Comparison of ENCODE assay signal across 8 cellular contexts in genomic region chr1:156601122-156601830, GRCh38. TPM values are rescaled to one million over a fixed set of nuclear protein-coding genes. Genes with fewer than 3 reads are reported as not detected.
DNase-seq lines count a peak whose midpoint lies in the region; ATAC-seq and TF ChIP-seq lines count a peak whose summit lies in the region.

Gene GPATCH4, minus strand, starts transcription at chr1:156601479.

- ATAC-seq in HG02763 (IDR thresholded peaks at IDR 0.05; ENCODE audit: unreplicated experiment) (peak; percentile 70), WTC11 (peak; percentile 81)

- H3K4me3 Mint-ChIP-seq in WTC11 (peak within 1 kb of the TSS; percentile 94), immature natural killer cell (peak within 1 kb of the TSS; percentile 90 to 100 (median 98))

- TF ChIP-seq CTCF in WTC11 (IDR thresholded peaks at IDR 0.05), result no peak
- TF ChIP-seq CTCF in cardiac fibroblast (IDR thresholded peaks at IDR 0.05; ENCODE audit: low read depth, low read length), result no peak
- TF ChIP-seq CTCF in smooth muscle cell (IDR thresholded peaks at IDR 0.05; ENCODE audit: borderline replicate concordance, insufficient read depth, poor library complexity, severe bottlenecking), result no peak

- H3K9me3 ChIP-seq in smooth muscle cell (replicated peaks; ENCODE audit: low read depth), result no peaks in the 10 kb centered on the region

- peak within 1 kb of the TSS; percentile 97 for H2AFZ ChIP-seq in smooth muscle cell (ENCODE audit: low read depth)

- peaks cover 28% of the 10 kb centered on the region for H3K36me3 Mint-ChIP-seq in WTC11
- H3K36me3 Mint-ChIP-seq in immature natural killer cell, result peaks cover 0 to 8% (median 6%) of the 10 kb centered on the region in 3 donors

- H3K27ac Mint-ChIP-seq in WTC11, result peak within 1 kb of the TSS; percentile 98
- H3K27ac Mint-ChIP-seq in immature natural killer cell, result peak within 1 kb of the TSS; percentile 89 to 99 (median 96)

- no peaks in the 10 kb centered on the region for H4K20me1 ChIP-seq in smooth muscle cell (ENCODE audit: low read depth)

- H3K4me2 ChIP-seq in smooth muscle cell, result peak within 1 kb of the TSS; percentile 91

- H3K27ac ChIP-seq in smooth muscle cell (ENCODE audit: low read depth), result peak within 1 kb of the TSS; percentile 65

- peak within 1 kb of the TSS; percentile 76 for H3K9ac ChIP-seq in smooth muscle cell (ENCODE audit: low read depth)

- H3K27me3 Mint-ChIP-seq in WTC11 (ENCODE audit: low read depth) (no peaks in the 10 kb centered on the region), immature natural killer cell (ENCODE audit: low read depth in 3 of 3) (peaks cover 0 to 2% (median 2%) of the 10 kb centered on the region in 3 donors)

- peak; percentile 95 for DNase-seq in ELR (ENCODE audit: low read depth)
- DNase-seq in NCI-H2227 treated with DMSO at 0.1 percent for 48 hours (lab: John Stamatoyannopoulos, UW), result peak; percentile 91
- peak; percentile 81 for DNase-seq in WTC11 (ENCODE audit: low spot score)
- peak; percentile 95 to 97 for DNase-seq in cardiac fibroblast (ENCODE audit: low read depth in 2 of 2)
- DNase-seq in immature natural killer cell, result peak; percentile 69 to 74 (median 73)
- peak; percentile 28 for DNase-seq in smooth muscle cell (lab: John Stamatoyannopoulos, UW; ENCODE audit: unreplicated experiment)
- no peak for DNase-seq in 8988T

- no peaks in the 10 kb centered on the region for H3K27me3 ChIP-seq in smooth muscle cell (ENCODE audit: low read depth)

- H3K79me2 ChIP-seq in smooth muscle cell (ENCODE audit: low read depth), result peaks cover 20% of the 10 kb centered on the region

- H3F3A ChIP-seq in smooth muscle cell (ENCODE audit: low read depth), result no peaks in the 10 kb centered on the region

- H3K36me3 ChIP-seq in smooth muscle cell (ENCODE audit: low read depth), result no peaks in the 10 kb centered on the region

- WGBS in smooth muscle cell (ENCODE audit: low lambda C conversion rate), result under 1% methylated on average over 35 of the region's 35 CpGs

- H3K9me3 Mint-ChIP-seq in WTC11, result no peaks in the 10 kb centered on the region
- no peaks in the 10 kb centered on the region for H3K9me3 Mint-ChIP-seq in immature natural killer cell

- H3K4me1 ChIP-seq in smooth muscle cell (ENCODE audit: low read depth), result peaks cover 7% of the 10 kb centered on the region

- POLR2A ChIA-PET in WTC11 (lab: Charles Lee), result interaction anchor here (0.5 to 1.8 kb wide), 2 partner anchors 10 to 101 kb away, joined by 3 to 6 read pairs; partner anchors contain the start of genes MEF2D and NAXE

- H3K4me3 ChIP-seq in cardiac fibroblast (replicated peaks in 1 of 2; ENCODE audit: low read depth in 2 of 2, low read length in 2 of 2) (peak within 1 kb of the TSS; percentile 78 to 87), smooth muscle cell (peak within 1 kb of the TSS; percentile 77)

- CTCF ChIA-PET in WTC11 (lab: Charles Lee), result interaction anchor here (0.6 to 5.5 kb wide), 14 partner anchors 9 to 216 kb away, joined by 3 to 27 read pairs (median 4); partner anchors contain the start of genes BCAN, HAPLN2, NAXE and TTC24

- H3K4me1 Mint-ChIP-seq in WTC11 (peaks cover 13% of the 10 kb centered on the region), immature natural killer cell (peaks cover 25 to 30% of the 10 kb centered on the region in 2 donors)

TF ChIP-seq in WTC11, 78 proteins besides CTCF, POLR2A, EP300 and RAD21 (continues in another document):
- TF ChIP-seq RORB (CRISPR knock-in tag; IDR thresholded peaks at IDR 0.05), result no peak
- no peak for TF ChIP-seq ZNF532 (CRISPR knock-in tag; IDR thresholded peaks at IDR 0.05; ENCODE audit: borderline replicate concordance)
- no peak for TF ChIP-seq ATF1 (CRISPR knock-in tag; IDR thresholded peaks at IDR 0.05)
- no peak for TF ChIP-seq AR (CRISPR knock-in tag; IDR thresholded peaks at IDR 0.05)
- no peak for TF ChIP-seq GTF2I (CRISPR knock-in tag; conservative IDR thresholded peaks at IDR 0.05)
- no peak for TF ChIP-seq TEAD4 (CRISPR knock-in tag; IDR thresholded peaks at IDR 0.05)
- peak; percentile 68; the same call in 1 of the 2 replicates for TF ChIP-seq E2F5 (CRISPR knock-in tag; IDR thresholded peaks at IDR 0.05)
- no peak for TF ChIP-seq ZNF317 (CRISPR knock-in tag; IDR thresholded peaks at IDR 0.05; ENCODE audit: borderline replicate concordance, low read depth)
- no peak for TF ChIP-seq ZNF423 (CRISPR knock-in tag; IDR thresholded peaks at IDR 0.05)
- no peak for TF ChIP-seq ATF2 (CRISPR knock-in tag; IDR thresholded peaks at IDR 0.05; ENCODE audit: borderline replicate concordance, low read depth)
- peak; percentile 88; the same call in 1 of the 2 replicates for TF ChIP-seq TEAD1 (CRISPR knock-in tag; IDR thresholded peaks at IDR 0.05)
- no peak for TF ChIP-seq ZNF138 (CRISPR knock-in tag; conservative IDR thresholded peaks at IDR 0.05)
- no peak for TF ChIP-seq MXD4 (CRISPR knock-in tag; IDR thresholded peaks at IDR 0.05; ENCODE audit: borderline replicate concordance)
- no peak for TF ChIP-seq CBFB (CRISPR knock-in tag; IDR thresholded peaks at IDR 0.05; ENCODE audit: low read depth)

RNA-seq across cellular contexts. Expression of gene GPATCH4, which starts in this region (rescaled TPM):
- total RNA-seq in WTC11 (2021) (37.1 to 50.1 TPM (median 38.2 TPM) in 3 replicates), smooth muscle cell (7.5 and 11.9 TPM in 2 replicates)
- polyA plus RNA-seq in immature natural killer cell (10 to 100 TPM in 2 of 3 donors, 1 to 10 TPM in 1; 7.7 to 42.2 (median 15.9) TPM), smooth muscle cell (19.9 and 31.3 TPM in 2 replicates)
